In genomic region chr20:32385541-32385940, GRCh38 we compare ENCODE assay signal across 18 cellular contexts. TPM values are rescaled to one million over a fixed set of nuclear protein-coding genes. Genes with fewer than 3 reads are reported as not detected.
A peak's percentile ranks its signal among the peaks of the same experiment; 100 is the strongest.
DNase-seq lines count a peak whose midpoint lies in the region; ATAC-seq and TF ChIP-seq lines count a peak whose summit lies in the region.
"Had no signal": no experiment of that assay in that cellular context is flagged by ENCODE, and none has a peak within 500 bp of the region (broad histone marks: within the 10 kb centered on the region; RNA-seq: fewer than 3 reads in every experiment).

No MANE protein-coding gene starts in this region.

- H2AFZ ChIP-seq in trophoblast cell (ENCODE audit: insufficient read depth, low read length, poor library complexity), result no peak overlapping the region

- H3K36me3 Mint-ChIP-seq in CD4-positive, alpha-beta T cell (ENCODE audit: low read depth), result peaks cover 52% of the 10 kb centered on the region
- H3K36me3 Mint-ChIP-seq: WTC11 had no signal

- no peak overlapping the region for H2BK5ac ChIP-seq in trophoblast cell (ENCODE audit: low read depth, low read length, poor library complexity)

- H3K36me3 ChIP-seq in SK-N-MC (ENCODE audit: insufficient read depth, low read length) (peaks cover 31% of the 10 kb centered on the region), sigmoid colon (peaks cover 0 to 4% (median 0%) of the 10 kb centered on the region in 4 donors), tibial nerve (peaks cover 0 to 11% (median 0%) of the 10 kb centered on the region in 3 donors), trophoblast cell (ENCODE audit: control insufficient read depth in 1 of 2, insufficient read depth in 2 of 2, low read length in 2 of 2) (peaks cover 9 to 10% of the 10 kb centered on the region in 2 experiments)
- H3K36me3 ChIP-seq: pancreas had no signal

- TF ChIP-seq CTCF in CD4-positive, alpha-beta T cell (IDR thresholded peaks at IDR 0.05), result no peak
- no peak for TF ChIP-seq CTCF in sigmoid colon (IDR thresholded peaks at IDR 0.05)
- no peak for TF ChIP-seq CTCF in tibial nerve (IDR thresholded peaks at IDR 0.05)

- peak overlapping the region; percentile 82 for H3K27ac Mint-ChIP-seq in CD4-positive, alpha-beta T cell
- H3K27ac Mint-ChIP-seq: WTC11 had no signal

- no peak for ATAC-seq in CD4-positive, alpha-beta T cell (ENCODE audit: poor library complexity)
- ATAC-seq: WTC11 had no signal

- H3K27me3 Mint-ChIP-seq in CD4-positive, alpha-beta T cell, result no peaks in the 10 kb centered on the region

- no peak overlapping the region for H2BK120ac ChIP-seq in trophoblast cell (ENCODE audit: insufficient read depth, low read length, poor library complexity)

- CTCF ChIA-PET in CD4-positive, alpha-beta T cell (lab: Charles Lee), result interaction anchor here (1.2 to 1.6 kb wide), 2 partner anchors 14 to 99 kb away, joined by 3 read pairs; no protein-coding TSS in a partner anchor

- H3K4me3 ChIP-seq in SK-N-MC (no peak overlapping the region), sigmoid colon (peak overlapping the region in 3 of 4 donors; percentile 22 to 38 (median 28)), tibial nerve (peak overlapping the region in 1 of 4 donors; percentile 16), trophoblast cell (ENCODE audit: low read depth, low read length) (no peak overlapping the region)
- H3K4me3 ChIP-seq: BLaER1 treated with 17β-estradiol and CSF1 and Interleukin-3, amounts not matched to agents 10 nM and 100 nM; pancreas; SJCRH30 had no signal

- DNase-seq in CD4-positive, alpha-beta T cell, result no peak
- DNase-seq in SK-N-MC (ENCODE audit: low read depth, low spot score), result no peak
- DNase-seq in fibroblast of peridontal ligament (ENCODE audit: extremely low read depth), result peak; percentile 48
- DNase-seq in sigmoid colon, result no peak
- no peak for DNase-seq in stimulated activated CD4-positive, alpha-beta T cell treated with anti-CD3 and anti-CD28 coated beads, Interleukin-2, amount 100 ng/mL, for 48 hours
- DNase-seq in tibial nerve (ENCODE audit: low spot score in 2 of 2), result no peak
- no peak for DNase-seq in trophoblast cell
- no peak for DNase-seq in activated T-cell treated with anti-CD3 and anti-CD28 coated beads for 4 hours
- DNase-seq: activated CD8-positive, alpha-beta memory T cell treated with anti-CD3 and anti-CD28 coated beads, Interleukin-2, amount 50 U/mL, for 48 hours; cortex of kidney; esophagus squamous epithelium; NCI-H1048; pancreas; SJCRH30; stimulated activated CD4-positive, alpha-beta T cell treated with anti-CD3 and anti-CD28 coated beads, Interleukin-15, amount 100 ng/mL, for 24 hours; upper lobe of left lung had no signal

- H4K91ac ChIP-seq in trophoblast cell (ENCODE audit: low read depth, low read length), result no peak overlapping the region

- peaks cover 2% of the 10 kb centered on the region for H3K79me2 ChIP-seq in trophoblast cell (ENCODE audit: control insufficient read depth, insufficient read depth, low read length, poor library complexity)

- H3K4me1 ChIP-seq in sigmoid colon, result peaks cover 0 to 52% (median 31%) of the 10 kb centered on the region in 4 donors
- peaks cover 0 to 50% (median 15%) of the 10 kb centered on the region in 4 donors for H3K4me1 ChIP-seq in tibial nerve
- no peaks in the 10 kb centered on the region for H3K4me1 ChIP-seq in trophoblast cell (ENCODE audit: control insufficient read depth in 1 of 2, insufficient read depth in 2 of 2, low read length in 2 of 2)
- H3K4me1 ChIP-seq: SJCRH30 had no signal

- no peak overlapping the region for H4K8ac ChIP-seq in trophoblast cell (ENCODE audit: low read depth, low read length)

- no peak overlapping the region for H3K4me2 ChIP-seq in trophoblast cell (ENCODE audit: low read length)
- H3K4me2 ChIP-seq: BLaER1 treated with 17β-estradiol and CSF1 and Interleukin-3, amounts not matched to agents 10 nM and 100 nM had no signal

- H4K12ac ChIP-seq in trophoblast cell (ENCODE audit: low read depth, low read length), result no peak overlapping the region

- no peaks in the 10 kb centered on the region for H3K79me1 ChIP-seq in trophoblast cell (ENCODE audit: low read length)

- WGBS in sigmoid colon, 2 donors, result 73 to 74% methylated on average over 3 of the region's 3 CpGs
- 28% methylated on average over 3 of the region's 3 CpGs for WGBS in tibial nerve, 2 donors
- WGBS in trophoblast cell (ENCODE audit: extremely low coverage, insufficient coverage, insufficient read length), result no CpG with 5 or more reads among the region's 3 CpGs

- no peak overlapping the region for H3K27ac ChIP-seq in CD4-positive, alpha-beta T cell (ENCODE audit: low read depth, low read length)
- H3K27ac ChIP-seq in SK-N-MC (peak overlapping the region; percentile 16; the same call in 1 of the 2 replicates), sigmoid colon (peak overlapping the region; percentile 43 to 74 (median 65)), tibial nerve (peak overlapping the region in 2 of 4 donors; percentile 6 to 18), trophoblast cell (ENCODE audit: low read depth, low read length) (no peak overlapping the region)
- H3K27ac ChIP-seq: BLaER1 treated with 17β-estradiol and CSF1 and Interleukin-3, amounts not matched to agents 10 nM and 100 nM; pancreas; SJCRH30 had no signal

- H3K23ac ChIP-seq in trophoblast cell (ENCODE audit: low read length), result no peak overlapping the region

- TF ChIP-seq POLR2A in sigmoid colon (IDR thresholded peaks at IDR 0.05) (no peak), tibial nerve (IDR thresholded peaks at IDR 0.05) (no peak)

- H3K4ac ChIP-seq in trophoblast cell (ENCODE audit: low read depth, low read length), result no peak overlapping the region

- H3K4me3 Mint-ChIP-seq in CD4-positive, alpha-beta T cell, result no peak overlapping the region
- H3K4me3 Mint-ChIP-seq: WTC11 had no signal

- H3K27me3 ChIP-seq in CD4-positive, alpha-beta T cell (ENCODE audit: control insufficient read depth, insufficient read depth, low read length), result no peaks in the 10 kb centered on the region
- H3K27me3 ChIP-seq in sigmoid colon (no peaks in the 10 kb centered on the region), tibial nerve (no peaks in the 10 kb centered on the region), trophoblast cell (ENCODE audit: insufficient read depth, low read length) (no peaks in the 10 kb centered on the region)
- H3K27me3 ChIP-seq: BLaER1 treated with 17β-estradiol and CSF1 and Interleukin-3, amounts not matched to agents 10 nM and 100 nM; esophagus squamous epithelium; pancreas; SJCRH30; upper lobe of left lung had no signal

- TF ChIP-seq EP300 in sigmoid colon (IDR thresholded peaks at IDR 0.05), result no peak
- TF ChIP-seq EP300 in tibial nerve (IDR thresholded peaks at IDR 0.05), result no peak

- no peak overlapping the region for H3K18ac ChIP-seq in trophoblast cell (ENCODE audit: low read length)

- H2AK5ac ChIP-seq in trophoblast cell (ENCODE audit: low read length), result no peak overlapping the region

- H3K9ac ChIP-seq in SK-N-MC (ENCODE audit: insufficient read length) (no peak overlapping the region), trophoblast cell (ENCODE audit: low read length) (no peak overlapping the region)
- H3K9ac ChIP-seq: BLaER1 treated with 17β-estradiol and CSF1 and Interleukin-3, amounts not matched to agents 10 nM and 100 nM had no signal

- no peaks in the 10 kb centered on the region for H3K9me3 ChIP-seq in CD4-positive, alpha-beta T cell (ENCODE audit: control insufficient read depth, low read length)
- H3K9me3 ChIP-seq in SK-N-MC (ENCODE audit: low read depth, low read length), result no peaks in the 10 kb centered on the region
- H3K9me3 ChIP-seq in sigmoid colon, result no peaks in the 10 kb centered on the region
- H3K9me3 ChIP-seq in tibial nerve, result no peaks in the 10 kb centered on the region
- no peaks in the 10 kb centered on the region for H3K9me3 ChIP-seq in trophoblast cell (ENCODE audit: insufficient read depth, low read depth, low read length)
- H3K9me3 ChIP-seq: BLaER1 treated with 17β-estradiol and CSF1 and Interleukin-3, amounts not matched to agents 10 nM and 100 nM; esophagus squamous epithelium; pancreas; SJCRH30; upper lobe of left lung had no signal

- POLR2A ChIA-PET in CD4-positive, alpha-beta T cell (lab: Charles Lee), result interaction anchor here (0.6 to 1.3 kb wide), 4 partner anchors 18 to 309 kb away, joined by 3 to 6 read pairs (median 4); no protein-coding TSS in a partner anchor

- H2BK12ac ChIP-seq in trophoblast cell (ENCODE audit: low read length), result no peak overlapping the region

- intact Hi-C loops in CD4-positive, alpha-beta T cell (cut with DNase I, micrococcal nuclease), result no loop called here
- intact Hi-C loops in sigmoid colon (cut with DNase I), result no loop called here

- H3K4me1 Mint-ChIP-seq in CD4-positive, alpha-beta T cell (ENCODE audit: low read depth), result peaks cover 75% of the 10 kb centered on the region
- H3K4me1 Mint-ChIP-seq: WTC11 had no signal

- H3K14ac ChIP-seq in trophoblast cell (ENCODE audit: low read length), result no peak overlapping the region

- no peaks in the 10 kb centered on the region for H3K9me3 Mint-ChIP-seq in CD4-positive, alpha-beta T cell
- H3K9me3 Mint-ChIP-seq: WTC11 had no signal

RNA-seq across cellular contexts. Expression of gene ASXL1, which starts 27.4 kb away (rescaled TPM):
- total RNA-seq in CD4-positive, alpha-beta T cell, result 100 to 1,000 TPM; 213 to 222 TPM
- total RNA-seq in sigmoid colon (100 to 1,000 TPM in 1 of 4 donors, 10 to 100 TPM in 3; 46.7 to 102 (median 77.6) TPM), tibial nerve (100 to 1,000 TPM; 108 to 194 (median 138) TPM)
- 10 to 100 TPM in 1 of 3 donors, 1 to 10 TPM in 2; 6.0 to 31.6 (median 6.9) TPM for polyA plus RNA-seq in sigmoid colon
- 40.6 and 41.3 TPM in 2 replicates for polyA plus RNA-seq in trophoblast cell (2013)

Comparison
In these comparisons a context has a peak if more than half of its experiments do, and no peak if none do; other contexts are left out.
1. H3K27ac ChIP-seq: peak in SK-N-MC (single experiment) and sigmoid colon (4 of 4); none in CD4-positive, alpha-beta T cell (single experiment) and trophoblast cell (single experiment).
2. H3K4me3 ChIP-seq: peak in sigmoid colon (3 of 4); none in SK-N-MC (single experiment) and trophoblast cell (single experiment).